ENCODE assay signal across 8 cellular contexts in the genomic region with DNA sequence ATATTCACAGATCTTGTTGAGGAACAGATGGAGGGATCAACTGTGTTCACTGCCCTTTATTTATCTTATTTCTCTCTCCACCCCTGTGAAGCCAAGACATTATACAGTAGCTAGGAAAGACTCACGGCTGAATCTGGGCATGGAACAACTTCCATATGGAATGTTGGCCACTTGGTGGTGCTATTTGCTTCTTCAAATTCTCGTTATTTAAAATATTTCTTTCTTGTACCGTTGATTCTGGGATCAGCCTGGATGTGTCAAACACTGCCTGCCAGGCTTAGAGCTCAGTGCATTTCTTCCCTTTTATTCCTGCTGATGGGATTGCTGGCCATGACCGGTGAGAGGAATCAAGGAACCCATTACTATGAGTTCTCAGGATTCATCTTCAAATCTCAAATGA. TPM values are rescaled to one million over a fixed set of nuclear protein-coding genes. Genes with fewer than 3 reads are reported as not detected.
A peak's percentile ranks its signal among the peaks of the same experiment; 100 is the strongest.
DNase-seq lines count a peak whose midpoint lies in the region; ATAC-seq and TF ChIP-seq lines count a peak whose summit lies in the region.

No MANE protein-coding gene starts in this region.

- DNase-seq in stimulated activated CD4-positive, alpha-beta T cell treated with anti-CD3 and anti-CD28 coated beads, Interleukin-15, amount 100 ng/mL, for 24 hours = peak; percentile 39
- no peak for DNase-seq in stimulated activated CD4-positive, alpha-beta T cell treated with anti-CD3 and anti-CD28 coated beads, Interleukin-4, amount 100 ng/mL, for 4 hours
- DNase-seq in NCI-H128 (lab: John Stamatoyannopoulos, UW; ENCODE audit: unreplicated experiment) (peak; percentile 3), WERI-Rb-1 (peak; percentile 35), fibroblast of villous mesenchyme (ENCODE audit: low read depth) (peak; percentile 57), occipital lobe (lab: John Stamatoyannopoulos, UW) (peak; percentile 16), cortex of kidney (lab: John Stamatoyannopoulos, UW) (no peak)

- H3K4me3 ChIP-seq in WERI-Rb-1 (ENCODE audit: low read depth, low read length) (no peak overlapping the region), fibroblast of villous mesenchyme (ENCODE audit: low read depth, low read length) (no peak overlapping the region)

- peak; percentile 59 for TF ChIP-seq CTCF in WERI-Rb-1 (IDR thresholded peaks at IDR 0.05; ENCODE audit: low read depth, low read length)
- peak; percentile 64 for TF ChIP-seq CTCF in fibroblast of villous mesenchyme (IDR thresholded peaks at IDR 0.05; ENCODE audit: insufficient read depth, low read depth, low read length)

- H3K36me3 ChIP-seq in WERI-Rb-1 = no peaks in the 10 kb centered on the region

- H3K27me3 ChIP-seq in WERI-Rb-1 (ENCODE audit: insufficient read depth, low read depth, severe bottlenecking) = no peaks in the 10 kb centered on the region

- ATAC-seq in GM21723 (IDR thresholded peaks at IDR 0.05; ENCODE audit: unreplicated experiment) = no peak

- H3K27ac ChIP-seq in WERI-Rb-1 = no peak overlapping the region

- no peaks in the 10 kb centered on the region for H3K9me3 ChIP-seq in WERI-Rb-1 (ENCODE audit: severe bottlenecking)

RNA-seq across cellular contexts. Expression of a gene that starts 17.5 kb away (rescaled TPM):
- total RNA-seq in fibroblast of villous mesenchyme (0.32 and 1.7 TPM in 2 replicates), occipital lobe (8.4 TPM)

RNA-seq across cellular contexts. Expression of a gene that starts 55.7 kb away (rescaled TPM):
- total RNA-seq in fibroblast of villous mesenchyme (3.5 and 3.9 TPM in 2 replicates), occipital lobe (20.4 TPM)

Comparison
In these comparisons a context has a peak if more than half of its experiments do, and no peak if none do; other contexts are left out.
1. DNase-seq: peak in stimulated activated CD4-positive, alpha-beta T cell treated with anti-CD3 and anti-CD28 coated beads, Interleukin-15, amount 100 ng/mL, for 24 hours (single experiment), NCI-H128 (single experiment), WERI-Rb-1 (single experiment), fibroblast of villous mesenchyme (single experiment) and occipital lobe (single experiment); none in stimulated activated CD4-positive, alpha-beta T cell treated with anti-CD3 and anti-CD28 coated beads, Interleukin-4, amount 100 ng/mL, for 4 hours (0 of 2) and cortex of kidney (single experiment).